Comparison of ENCODE assay signal across 8 cellular contexts in genomic region chr17:2421315-2422147, GRCh38. TPM values are rescaled to one million over a fixed set of nuclear protein-coding genes. Genes with fewer than 3 reads are reported as not detected.
DNase-seq lines count a peak whose midpoint lies in the region; ATAC-seq and TF ChIP-seq lines count a peak whose summit lies in the region.

No MANE protein-coding gene starts in this region.

- H3K27me3 ChIP-seq in A673 (replicated peaks; ENCODE audit: insufficient read depth, low read depth, low read length, poor library complexity): no peaks in the 10 kb centered on the region
- no peaks in the 10 kb centered on the region for H3K27me3 ChIP-seq in WERI-Rb-1 (ENCODE audit: insufficient read depth, low read depth, severe bottlenecking)
- no peaks in the 10 kb centered on the region for H3K27me3 ChIP-seq in tibial artery

- H3K27ac Mint-ChIP-seq in activated T-helper 2 cell treated with anti-CD3 and anti-CD28 coated beads, Interferon-gamma antibody, Interleukin-2, Interleukin-4, amounts not matched to agents 10 μg/mL and 5 μg/mL and 100 μg/mL, durations not matched to agents 14 hours and 24 hours and 36 hours: no peak overlapping the region

- DNase-seq in A673 (ENCODE audit: low spot score) (no peak), G401 (ENCODE audit: low spot score) (peak; percentile 66), WERI-Rb-1 (peak; percentile 83), left kidney (ENCODE audit: low read depth, low spot score) (peak; percentile 63), tibial artery (no peak)
- DNase-seq in activated T-helper 2 cell treated with anti-CD3 and anti-CD28 coated beads, Interferon-gamma antibody, Interleukin-2, Interleukin-4, amounts not matched to agents 10 μg/mL and 5 μg/mL and 100 μg/mL, durations not matched to agents 14 hours and 24 hours and 36 hours (ENCODE audit: low spot score): no peak

- no peaks in the 10 kb centered on the region for H3K4me1 Mint-ChIP-seq in activated T-helper 2 cell treated with anti-CD3 and anti-CD28 coated beads, Interferon-gamma antibody, Interleukin-2, Interleukin-4, amounts not matched to agents 10 μg/mL and 5 μg/mL and 100 μg/mL, durations not matched to agents 14 hours and 24 hours and 36 hours (ENCODE audit: low read depth)

- H3K9me3 ChIP-seq in A673 (ENCODE audit: low read depth, low read length, poor library complexity, severe bottlenecking) (no peaks in the 10 kb centered on the region), WERI-Rb-1 (ENCODE audit: severe bottlenecking) (no peaks in the 10 kb centered on the region), tibial artery (no peaks in the 10 kb centered on the region)

- POLR2A ChIA-PET in A673 (lab: Charles Lee; ENCODE audit: low non-redundant PET): no interaction called here

- H3K9me3 Mint-ChIP-seq in activated T-helper 2 cell treated with anti-CD3 and anti-CD28 coated beads, Interferon-gamma antibody, Interleukin-2, Interleukin-4, amounts not matched to agents 10 μg/mL and 5 μg/mL and 100 μg/mL, durations not matched to agents 14 hours and 24 hours and 36 hours: no peaks in the 10 kb centered on the region

- CTCF ChIA-PET in A673 (lab: Charles Lee): no interaction called here

- intact Hi-C loops in A673 (cut with micrococcal nuclease; ENCODE audit: unreplicated experiment) (loop anchor here (10.0 kb wide), 1 partner anchor 253 kb away; no protein-coding TSS in a partner anchor), tibial artery (cut with DNase I; ENCODE audit: low total_unique reads) (no loop called here)
- intact Hi-C loops in activated T-helper 2 cell treated with anti-CD3 and anti-CD28 coated beads, Interferon-gamma antibody, Interleukin-2, Interleukin-4, amounts not matched to agents 10 μg/mL and 5 μg/mL and 100 μg/mL, durations not matched to agents 14 hours and 24 hours and 36 hours (cut with micrococcal nuclease): no loop called here

- H3K27me3 Mint-ChIP-seq in activated T-helper 2 cell treated with anti-CD3 and anti-CD28 coated beads, Interferon-gamma antibody, Interleukin-2, Interleukin-4, amounts not matched to agents 10 μg/mL and 5 μg/mL and 100 μg/mL, durations not matched to agents 14 hours and 24 hours and 36 hours (ENCODE audit: low read depth): no peaks in the 10 kb centered on the region

- H3K27ac ChIP-seq in A673 (ENCODE audit: low read depth, low read length, poor library complexity, severe bottlenecking): no peak overlapping the region
- peak overlapping the region; percentile 72 for H3K27ac ChIP-seq in WERI-Rb-1
- no peak overlapping the region for H3K27ac ChIP-seq in tibial artery

- H3K36me3 Mint-ChIP-seq in activated T-helper 2 cell treated with anti-CD3 and anti-CD28 coated beads, Interferon-gamma antibody, Interleukin-2, Interleukin-4, amounts not matched to agents 10 μg/mL and 5 μg/mL and 100 μg/mL, durations not matched to agents 14 hours and 24 hours and 36 hours (ENCODE audit: low read depth): peaks cover 27% of the 10 kb centered on the region

- no peak overlapping the region for H3K4me3 Mint-ChIP-seq in activated T-helper 2 cell treated with anti-CD3 and anti-CD28 coated beads, Interferon-gamma antibody, Interleukin-2, Interleukin-4, amounts not matched to agents 10 μg/mL and 5 μg/mL and 100 μg/mL, durations not matched to agents 14 hours and 24 hours and 36 hours (ENCODE audit: low read depth)

- TF ChIP-seq CTCF in A673 (conservative IDR thresholded peaks at IDR 0.05; ENCODE audit: low read depth, low read length) (peak; percentile 27; the same call in 1 of the 2 replicates), WERI-Rb-1 (IDR thresholded peaks at IDR 0.05; ENCODE audit: low read depth, low read length) (peak; percentile 59), tibial artery (IDR thresholded peaks at IDR 0.05) (no peak)

- in situ Hi-C loops in G401 (cut with HindIII; ENCODE audit: low sequenced_read_pairs): no loop called here

- ATAC-seq in GM21390 (IDR thresholded peaks at IDR 0.05; ENCODE audit: unreplicated experiment) (no peak), GM21529 (IDR thresholded peaks at IDR 0.05; ENCODE audit: unreplicated experiment) (no peak)

- BruUV-seq in A673 (replicated peaks; lab: Mats Ljungman, UMichigan): no TSS peak

- H3K4me1 ChIP-seq in A673 (ENCODE audit: insufficient read depth, low read length, poor library complexity, severe bottlenecking) (peaks cover 19% of the 10 kb centered on the region), tibial artery (peaks cover 0 to 5% (median 0%) of the 10 kb centered on the region in 4 donors)

- peaks cover 10% of the 10 kb centered on the region for H3K36me3 ChIP-seq in A673 (ENCODE audit: insufficient read depth, low read length, poor library complexity, severe bottlenecking)
- H3K36me3 ChIP-seq in WERI-Rb-1: peaks cover 48% of the 10 kb centered on the region
- peaks cover 0 to 39% (median 16%) of the 10 kb centered on the region in 3 donors for H3K36me3 ChIP-seq in tibial artery

- H3K4me3 ChIP-seq in A673 (ENCODE audit: low read depth, low read length, poor library complexity, severe bottlenecking) (no peak overlapping the region), WERI-Rb-1 (ENCODE audit: low read depth, low read length) (no peak overlapping the region), tibial artery (no peak overlapping the region)

RNA-seq across cellular contexts. Expression of gene MNT, which starts 20.7 kb away (rescaled TPM):
- total RNA-seq in A673 (2021): 32.1 and 33.4 TPM in 2 replicates
- total RNA-seq in G401 (2014; rRNA removed; shearing (Covaris generic)): 2.4 and 3.2 TPM in 2 replicates
- 28.1 and 30.4 TPM in 2 replicates for total RNA-seq in activated T-helper 2 cell treated with anti-CD3 and anti-CD28 coated beads, Interferon-gamma antibody, Interleukin-2, Interleukin-4, amounts not matched to agents 10 μg/mL and 5 μg/mL and 100 μg/mL, durations not matched to agents 14 hours and 24 hours and 36 hours

Comparison
In these comparisons a context has a peak if more than half of its experiments do, and no peak if none do; other contexts are left out.
1. DNase-seq: peak in G401 (single experiment), WERI-Rb-1 (single experiment) and left kidney (single experiment); none in A673 (single experiment), tibial artery (0 of 2) and activated T-helper 2 cell treated with anti-CD3 and anti-CD28 coated beads, Interferon-gamma antibody, Interleukin-2, Interleukin-4, amounts not matched to agents 10 μg/mL and 5 μg/mL and 100 μg/mL, durations not matched to agents 14 hours and 24 hours and 36 hours (single experiment).
2. CTCF ChIP-seq: peak in A673 (single experiment) and WERI-Rb-1 (single experiment); none in tibial artery (0 of 2).